ENCODE assay signal across 2 cellular contexts in the genomic region with DNA sequence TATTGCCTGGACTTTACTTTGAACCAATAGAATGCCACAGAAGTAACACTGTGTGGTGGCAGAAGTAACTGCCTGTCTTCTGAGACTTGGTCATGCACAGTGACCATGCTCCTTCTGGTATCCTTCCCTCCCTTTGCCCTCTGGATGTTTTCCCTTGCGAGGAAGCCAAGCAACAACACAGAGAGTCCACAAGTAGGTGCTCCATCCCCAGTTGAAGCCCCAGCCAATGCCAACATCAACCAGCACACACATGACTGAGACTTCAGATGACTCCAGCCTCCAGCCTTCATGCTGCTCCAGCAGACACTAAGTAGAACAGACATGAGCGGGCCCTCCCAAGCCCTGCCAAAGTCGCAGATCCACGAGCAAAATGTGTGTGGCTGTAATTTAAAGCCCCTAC.
TF ChIP-seq lines count a peak whose summit lies in the region.

No MANE protein-coding gene starts in this region.

TF ChIP-seq in HEK293T, 16 proteins besides CTCF, POLR2A, EP300 and RAD21:
- TF ChIP-seq ELF4 (IDR thresholded peaks at IDR 0.05), result no peak
- no peak for TF ChIP-seq NFRKB (IDR thresholded peaks at IDR 0.05)
- no peak for TF ChIP-seq FOXA1 (IDR thresholded peaks at IDR 0.05)
- TF ChIP-seq L3MBTL2 (conservative IDR thresholded peaks at IDR 0.05), result no peak
- TF ChIP-seq CTBP1 (IDR thresholded peaks at IDR 0.05; ENCODE audit: borderline replicate concordance), result no peak
- no peak for TF ChIP-seq ARNT (IDR thresholded peaks at IDR 0.05)
- TF ChIP-seq TARDBP (IDR thresholded peaks at IDR 0.05), result no peak
- TF ChIP-seq ZNF384 (IDR thresholded peaks at IDR 0.05), result no peak

TF ChIP-seq in H1, 55 proteins besides CTCF, POLR2A, EP300 and RAD21:
- TF ChIP-seq HDAC6 (IDR thresholded peaks at IDR 0.05; ENCODE audit: low read depth, low read length), result no peak
- TF ChIP-seq, protein P1, sequence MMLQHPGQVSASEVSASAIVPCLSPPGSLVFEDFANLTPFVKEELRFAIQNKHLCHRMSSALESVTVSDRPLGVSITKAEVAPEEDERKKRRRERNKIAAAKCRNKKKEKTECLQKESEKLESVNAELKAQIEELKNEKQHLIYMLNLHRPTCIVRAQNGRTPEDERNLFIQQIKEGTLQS (IDR thresholded peaks at IDR 0.05; ENCODE audit: insufficient read depth, low read depth, low read length), result no peak
- no peak for TF ChIP-seq TAF1 (IDR thresholded peaks at IDR 0.05; ENCODE audit: low read depth, low read length)
- TF ChIP-seq, protein P2, sequence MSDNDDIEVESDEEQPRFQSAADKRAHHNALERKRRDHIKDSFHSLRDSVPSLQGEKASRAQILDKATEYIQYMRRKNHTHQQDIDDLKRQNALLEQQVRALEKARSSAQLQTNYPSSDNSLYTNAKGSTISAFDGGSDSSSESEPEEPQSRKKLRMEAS (IDR thresholded peaks at IDR 0.05), result no peak
- TF ChIP-seq SIN3A (conservative IDR thresholded peaks at IDR 0.05 in 1 of 2, IDR thresholded peaks at IDR 0.05 in 1 of 2; ENCODE audit: low read depth in 1 of 2, low read length in 2 of 2), result no peak
- no peak for TF ChIP-seq NRF1 (IDR thresholded peaks at IDR 0.05; ENCODE audit: low read depth, low read length)
- no peak for TF ChIP-seq SAP30 (IDR thresholded peaks at IDR 0.05; ENCODE audit: insufficient read depth, insufficient replicate concordance, low read length)
